13 cellular contexts compared by ENCODE assay signal in genomic region chr1:193438771-193439170, GRCh38.
DNase-seq lines count a peak whose midpoint lies in the region; ATAC-seq lines count a peak whose summit lies in the region.
"Had no signal": no experiment of that assay in that cellular context is flagged by ENCODE, and none has a peak within 500 bp of the region (broad histone marks: within the 10 kb centered on the region; RNA-seq: fewer than 3 reads in every experiment).

No MANE protein-coding gene starts in this region.

- no peak for DNase-seq in posterior vena cava (ENCODE audit: low spot score)
- DNase-seq in SIG-M5 treated with dmso at 0.1 percent for 504 hours (lab: John Stamatoyannopoulos, UW; ENCODE audit: unreplicated experiment) = no peak
- DNase-seq in GDM1 (lab: John Stamatoyannopoulos, UW) = no peak
- DNase-seq in stimulated activated CD4-positive, alpha-beta T cell treated with anti-CD3 and anti-CD28 coated beads, Interleukin-15, amount 100 ng/mL, for 24 hours = no peak
- DNase-seq: BE2C, hypothalamus, midbrain, NCI-H526, SW 1271 had no signal

- intact Hi-C loops in posterior vena cava (cut with DNase I) = no loop called here

- ATAC-seq in GM18498 (IDR thresholded peaks at IDR 0.05; ENCODE audit: unreplicated experiment) = peak; percentile 73
- peak; percentile 76 for ATAC-seq in GM19452 (IDR thresholded peaks at IDR 0.05; ENCODE audit: unreplicated experiment)
- peak; percentile 78 for ATAC-seq in HG02885 (IDR thresholded peaks at IDR 0.05; ENCODE audit: poor library complexity, unreplicated experiment)
- ATAC-seq in HG03558 (IDR thresholded peaks at IDR 0.05; ENCODE audit: extremely low read depth, unreplicated experiment) = peak; percentile 51
